Comparison of ENCODE assay signal across 8 cellular contexts in the genomic region with DNA sequence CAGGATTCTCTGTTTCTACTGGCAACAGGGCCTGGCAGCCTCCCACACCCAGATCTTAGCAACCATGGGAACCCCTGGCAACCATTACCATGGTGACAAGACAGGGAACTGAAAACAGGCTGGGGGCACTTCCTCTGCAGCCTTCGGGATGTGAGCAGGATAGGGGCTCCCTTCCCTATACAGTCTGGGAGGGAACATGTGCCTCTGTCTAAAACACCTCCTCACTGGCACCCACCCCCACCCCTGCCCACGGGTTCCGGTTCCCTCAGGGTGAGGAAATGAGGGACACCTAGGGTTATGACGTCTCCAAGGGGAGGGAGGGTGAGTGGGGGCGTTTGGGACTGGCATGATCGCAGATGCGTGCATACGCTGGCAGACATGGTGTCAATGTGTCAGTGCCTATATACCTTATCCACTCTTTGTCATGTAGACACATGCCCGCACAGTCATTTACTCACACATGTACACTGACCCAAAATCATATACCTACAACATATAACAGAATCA. TPM values are rescaled to one million over a fixed set of nuclear protein-coding genes. Genes with fewer than 3 reads are reported as not detected.
DNase-seq lines count a peak whose midpoint lies in the region; ATAC-seq and TF ChIP-seq lines count a peak whose summit lies in the region.

No MANE protein-coding gene starts in this region.

- no peak for TF ChIP-seq CTCF in GM10266 (IDR thresholded peaks at IDR 0.05; ENCODE audit: control insufficient read depth, insufficient read depth, low read depth, missing control alignments)

- peak; percentile 38 for DNase-seq in GM10266 (ENCODE audit: extremely low spot score)
- peak; percentile 85 for DNase-seq in NCI-H69 (lab: John Stamatoyannopoulos, UW)
- peak; percentile 30 for DNase-seq in activated gamma-delta T cell (lab: John Stamatoyannopoulos, UW)
- DNase-seq in lung microvascular endothelial cell (ENCODE audit: low read depth in 2 of 2), result peak; percentile 52 to 59
- DNase-seq in GM19240 (ENCODE audit: insufficient read length, low spot score), result no peak
- no peak for DNase-seq in kidney glomerular epithelial cell (lab: John Stamatoyannopoulos, UW)
- no peak for DNase-seq in HPDE6-E6E7 (ENCODE audit: extremely low spot score)

- ATAC-seq in GM19351 (IDR thresholded peaks at IDR 0.05; ENCODE audit: unreplicated experiment), result no peak

RNA-seq across cellular contexts. Expression of a gene that starts 3.0 kb away (rescaled TPM):
- 2.4 and 3.1 TPM in 2 replicates for total RNA-seq in lung microvascular endothelial cell

RNA-seq across cellular contexts. Expression of a gene that starts 28.5 kb away (rescaled TPM):
- not detected in 2 replicates for total RNA-seq in lung microvascular endothelial cell

Comparison
In these comparisons a context has a peak if more than half of its experiments do, and no peak if none do; other contexts are left out.
1. DNase-seq: peak in GM10266 (single experiment), NCI-H69 (single experiment), activated gamma-delta T cell (single experiment) and lung microvascular endothelial cell (2 of 2); none in GM19240 (single experiment), kidney glomerular epithelial cell (single experiment) and HPDE6-E6E7 (single experiment).